ENCODE assay signal across 28 cellular contexts in genomic region chr10:18185621-18186020, GRCh38. TPM values are rescaled to one million over a fixed set of nuclear protein-coding genes. Genes with fewer than 3 reads are reported as not detected.
DNase-seq lines count a peak whose midpoint lies in the region; ATAC-seq, FAIRE-seq and TF ChIP-seq lines count a peak whose summit lies in the region.
"Had no signal": no experiment of that assay in that cellular context is flagged by ENCODE, and none has a peak within 500 bp of the region (broad histone marks: within the 10 kb centered on the region; RNA-seq: fewer than 3 reads in every experiment).

No MANE protein-coding gene starts in this region.

- ATAC-seq in HG03039 (IDR thresholded peaks at IDR 0.05; ENCODE audit: unreplicated experiment), result no peak
- ATAC-seq in stimulated activated naive CD8-positive, alpha-beta T cell treated with anti-CD3 and anti-CD28 coated beads, Interleukin-15, amount 100 ng/mL, for 72 hours, result no peak
- ATAC-seq: activated naive CD4-positive, alpha-beta T cell treated with anti-CD3 and anti-CD28 coated beads, Interleukin-2, amount 50 U/mL, for 72 hours; naive thymus-derived CD4-positive, alpha-beta T cell had no signal

- H3K36me3 Mint-ChIP-seq in type B pancreatic cell, result no peaks in the 10 kb centered on the region
- H3K36me3 Mint-ChIP-seq: activated naive CD4-positive, alpha-beta T cell treated with anti-CD3 and anti-CD28 coated beads, Interleukin-2, amount 50 U/mL, for 72 hours; mesothelial cell of epicardium; naive thymus-derived CD4-positive, alpha-beta T cell had no signal

- peaks cover 5% of the 10 kb centered on the region for H3K9me3 Mint-ChIP-seq in type B pancreatic cell
- H3K9me3 Mint-ChIP-seq in stimulated activated naive CD8-positive, alpha-beta T cell treated with anti-CD3 and anti-CD28 coated beads, Interleukin-15, amount 100 ng/mL, for 72 hours, result peaks cover 0 to 7% of the 10 kb centered on the region in 2 donors

- H3K4me1 Mint-ChIP-seq in type B pancreatic cell (ENCODE audit: unreplicated experiment), result peaks cover 7% of the 10 kb centered on the region
- H3K4me1 Mint-ChIP-seq in stimulated activated naive CD8-positive, alpha-beta T cell treated with anti-CD3 and anti-CD28 coated beads, Interleukin-15, amount 100 ng/mL, for 72 hours, result no peaks in the 10 kb centered on the region
- H3K4me1 Mint-ChIP-seq: naive thymus-derived CD4-positive, alpha-beta T cell had no signal

- H3K4me3 Mint-ChIP-seq in type B pancreatic cell, result no peak overlapping the region
- H3K4me3 Mint-ChIP-seq in stimulated activated naive CD8-positive, alpha-beta T cell treated with anti-CD3 and anti-CD28 coated beads, Interleukin-15, amount 100 ng/mL, for 72 hours, result no peak overlapping the region
- H3K4me3 Mint-ChIP-seq: mesothelial cell of epicardium; naive thymus-derived CD4-positive, alpha-beta T cell had no signal

- H3K27me3 Mint-ChIP-seq in type B pancreatic cell, result peaks cover 3% of the 10 kb centered on the region
- H3K27me3 Mint-ChIP-seq in stimulated activated naive CD8-positive, alpha-beta T cell treated with anti-CD3 and anti-CD28 coated beads, Interleukin-15, amount 100 ng/mL, for 72 hours, result no peaks in the 10 kb centered on the region

- no peak for FAIRE-seq in bronchial epithelial cell (lab: Jason Lieb, UNC)
- FAIRE-seq: H54 had no signal

- no peak overlapping the region for H3K4me3 ChIP-seq in bronchial epithelial cell (ENCODE audit: low read depth, low read length)
- H3K4me3 ChIP-seq: prostate gland, SK-N-MC, upper lobe of left lung had no signal

- peak overlapping the region; percentile 54 for H3K27ac Mint-ChIP-seq in type B pancreatic cell
- no peak overlapping the region for H3K27ac Mint-ChIP-seq in stimulated activated naive CD8-positive, alpha-beta T cell treated with anti-CD3 and anti-CD28 coated beads, Interleukin-15, amount 100 ng/mL, for 72 hours
- H3K27ac Mint-ChIP-seq: activated naive CD4-positive, alpha-beta T cell treated with anti-CD3 and anti-CD28 coated beads, Interleukin-2, amount 50 U/mL, for 72 hours; mesothelial cell of epicardium; naive thymus-derived CD4-positive, alpha-beta T cell had no signal

- no peaks in the 10 kb centered on the region for H3K27me3 ChIP-seq in bronchial epithelial cell (ENCODE audit: control insufficient read depth, insufficient read depth, low read length)
- H3K27me3 ChIP-seq: upper lobe of left lung had no signal

- TF ChIP-seq CTCF in bronchial epithelial cell (IDR thresholded peaks at IDR 0.05; ENCODE audit: insufficient read depth, low read length, severe bottlenecking) (no peak), type B pancreatic cell (conservative IDR thresholded peaks at IDR 0.05) (no peak)

- H3K36me3 ChIP-seq in bronchial epithelial cell (ENCODE audit: control insufficient read depth, insufficient read depth, low read length), result no peaks in the 10 kb centered on the region
- H3K36me3 ChIP-seq: prostate gland, upper lobe of left lung had no signal

- peak; percentile 7 to 58 for DNase-seq in NCI-H2081 (lab: John Stamatoyannopoulos, UW)
- DNase-seq in NCI-H2081 treated with DMSO at 0.1 percent for 48 hours (lab: John Stamatoyannopoulos, UW), result no peak
- DNase-seq in bronchial epithelial cell (ENCODE audit: low read depth), result peak; percentile 74
- DNase-seq in kidney tubule cell (ENCODE audit: low spot score), result peak; percentile 85
- DNase-seq in type B pancreatic cell (ENCODE audit: extremely low spot score, unreplicated experiment), result no peak
- DNase-seq in hippocampal formation (lab: John Stamatoyannopoulos, UW), result no peak
- no peak for DNase-seq in stimulated activated naive CD8-positive, alpha-beta T cell treated with anti-CD3 and anti-CD28 coated beads, Interleukin-15, amount 100 ng/mL, for 72 hours
- DNase-seq: 8988T; activated CD4-positive, alpha-beta T cell treated with anti-CD3 and anti-CD28 coated beads, Interleukin-2, amount 50 U/mL, for 1 hour; activated CD4-positive, CD25-positive, alpha-beta regulatory T cell; activated effector memory CD4-positive, alpha-beta T cell treated with Interleukin-2 at 50 U/mL for 16 hours; activated T-cell treated with anti-CD3 and anti-CD28 coated beads, Interleukin-2, amount 50 U/mL, for 1 hour; amygdala; glutamatergic neuron; naive thymus-derived CD4-positive, alpha-beta T cell; NCI-H1417; NCI-H2029 treated with DMSO at 0.1 percent for 48 hours; NCI-H226; stimulated activated CD4-positive, alpha-beta T cell treated with anti-CD3 and anti-CD28 coated beads, Interleukin-4, amount 100 ng/mL, for 24 hours; substantia nigra; T-helper 1 cell; upper lobe of left lung had no signal

RNA-seq across cellular contexts. Expression of gene CACNB2, which starts 45.4 kb away (rescaled TPM):
- 0.13 TPM in 1 of 2 replicates, not detected in the other for total RNA-seq in bronchial epithelial cell
- 4.9 and 7.6 TPM in 2 replicates for total RNA-seq in type B pancreatic cell (ENCODE audit: low replicate concordance)
- total RNA-seq: activated naive CD4-positive, alpha-beta T cell treated with anti-CD3 and anti-CD28 coated beads, Interleukin-2, amount 50 U/mL, for 72 hours had no signal

Comparison
In these comparisons a context has a peak if more than half of its experiments do, and no peak if none do; other contexts are left out.
1. DNase-seq: peak in NCI-H2081 (2 of 2), bronchial epithelial cell (single experiment) and kidney tubule cell (single experiment); none in NCI-H2081 treated with DMSO at 0.1 percent for 48 hours (single experiment), type B pancreatic cell (single experiment), hippocampal formation (0 of 2) and stimulated activated naive CD8-positive, alpha-beta T cell treated with anti-CD3 and anti-CD28 coated beads, Interleukin-15, amount 100 ng/mL, for 72 hours (0 of 2).